7 cellular contexts compared by ENCODE assay signal in genomic region chr12:7896726-7897125, GRCh38. TPM values are rescaled to one million over a fixed set of nuclear protein-coding genes. Genes with fewer than 3 reads are reported as not detected.
"Had no signal": no experiment of that assay in that cellular context is flagged by ENCODE, and none has a peak within 500 bp of the region (broad histone marks: within the 10 kb centered on the region; RNA-seq: fewer than 3 reads in every experiment).

No MANE protein-coding gene starts in this region.

RNA-seq across cellular contexts. Expression of gene SLC2A14, which starts 24.0 kb away (rescaled TPM):
- total RNA-seq: kidney, kidney epithelial cell, left ventricle myocardium inferior, left ventricle myocardium superior, lower lobe of right lung, lung microvascular endothelial cell, myocyte had no signal
